9 cellular contexts compared by ENCODE assay signal in genomic region chr2:158998486-158999248, GRCh38. TPM values are rescaled to one million over a fixed set of nuclear protein-coding genes. Genes with fewer than 3 reads are reported as not detected.
DNase-seq lines count a peak whose midpoint lies in the region; ATAC-seq and TF ChIP-seq lines count a peak whose summit lies in the region.
"Had no signal": no experiment of that assay in that cellular context is flagged by ENCODE, and none has a peak within 500 bp of the region (broad histone marks: within the 10 kb centered on the region; RNA-seq: fewer than 3 reads in every experiment).

No MANE protein-coding gene starts in this region.

- no peak overlapping the region for H3K9ac ChIP-seq in PC-3 (ENCODE audit: low read length)

- CTCF ChIA-PET in PC-3 (lab: Charles Lee) = no interaction called here

- TF ChIP-seq CTCF in PC-3 (conservative IDR thresholded peaks at IDR 0.05; ENCODE audit: low read depth, low read length) (no peak), fibroblast of villous mesenchyme (IDR thresholded peaks at IDR 0.05; ENCODE audit: insufficient read depth, low read depth, low read length) (no peak), sigmoid colon (IDR thresholded peaks at IDR 0.05) (no peak), GM10266 (IDR thresholded peaks at IDR 0.05; ENCODE audit: control insufficient read depth, insufficient read depth, low read depth, missing control alignments) (no peak)

- ATAC-seq in PC-3 (peak; percentile 10; the same call in 1 of the 2 replicates), esophagus mucosa (no peak)

- intact Hi-C loops in PC-3 (cut with micrococcal nuclease) (no loop called here), sigmoid colon (cut with DNase I) (no loop called here)

- POLR2A ChIA-PET in PC-3 (lab: Charles Lee; ENCODE audit: unreplicated experiment) = interaction anchor here (0.5 kb wide), 1 partner anchor 93 kb away, joined by 3 read pairs; no protein-coding TSS in a partner anchor

- H3K9me2 ChIP-seq in PC-3 (replicated peaks; ENCODE audit: low read length) = no peaks in the 10 kb centered on the region

- WGBS in sigmoid colon, 2 donors = 80 to 82% methylated on average over 9 of the region's 9 CpGs

- no peak overlapping the region for H2AFZ ChIP-seq in PC-3 (ENCODE audit: low read length)

- no peak for TF ChIP-seq EP300 in sigmoid colon (IDR thresholded peaks at IDR 0.05)

- H4K20me1 ChIP-seq in PC-3 (ENCODE audit: low read length) = no peaks in the 10 kb centered on the region

- no TSS peak for BruUV-seq in PC-3 (replicated peaks; lab: Mats Ljungman, UMichigan)

- TF ChIP-seq POLR2A in sigmoid colon (IDR thresholded peaks at IDR 0.05) = no peak

- peak overlapping the region; percentile 30; the same call in 1 of the 2 replicates for H3K4me2 ChIP-seq in PC-3 (ENCODE audit: low read length)

- H3K27me3 ChIP-seq in PC-3 (ENCODE audit: low read length) (no peaks in the 10 kb centered on the region), sigmoid colon (no peaks in the 10 kb centered on the region)

- peaks cover 76% of the 10 kb centered on the region for H3K79me2 ChIP-seq in PC-3 (ENCODE audit: low read length)

- H3K27ac ChIP-seq in PC-3 (ENCODE audit: low read length) (0 out of 2 replicates have a peak overlapping the region, but pooled peaks have one; percentile 31), sigmoid colon (peak overlapping the region in 3 of 4 donors; percentile 11 to 33 (median 30))

- H3K4me1 ChIP-seq in PC-3 (ENCODE audit: insufficient read depth, low read length) = peaks cover 64% of the 10 kb centered on the region
- H3K4me1 ChIP-seq in sigmoid colon = peaks cover 0 to 56% (median 39%) of the 10 kb centered on the region in 4 donors

- H3F3A ChIP-seq in PC-3 (ENCODE audit: low read length, unreplicated experiment) = no peaks in the 10 kb centered on the region

- DNase-seq in DMS53 treated with DMSO at 0.1 percent for 48 hours (lab: John Stamatoyannopoulos, UW; ENCODE audit: unreplicated experiment) = peak; percentile 26
- no peak for DNase-seq in PC-3
- DNase-seq in fibroblast of villous mesenchyme (ENCODE audit: low read depth) = peak; percentile 22
- DNase-seq in sigmoid colon = no peak
- DNase-seq in DMS79 (lab: John Stamatoyannopoulos, UW) = no peak
- no peak for DNase-seq in DMS114 treated with DMSO at 0.1 percent for 48 hours (lab: John Stamatoyannopoulos, UW; ENCODE audit: unreplicated experiment)
- no peak for DNase-seq in GM10266 (ENCODE audit: extremely low spot score)
- DNase-seq: NCI-H1417 treated with DMSO at 0.1 percent for 48 hours had no signal

- no peak overlapping the region for H3K4me3 ChIP-seq in PC-3 (ENCODE audit: low read length)
- no peak overlapping the region for H3K4me3 ChIP-seq in fibroblast of villous mesenchyme (ENCODE audit: low read depth, low read length)
- H3K4me3 ChIP-seq in sigmoid colon = no peak overlapping the region

- H3K9me3 ChIP-seq in PC-3 (ENCODE audit: low read length) (no peaks in the 10 kb centered on the region), sigmoid colon (no peaks in the 10 kb centered on the region)

- H3K36me3 ChIP-seq in PC-3 (ENCODE audit: low read depth, low read length) (peaks cover 9% of the 10 kb centered on the region), sigmoid colon (no peaks in the 10 kb centered on the region)

RNA-seq across cellular contexts. Expression of gene TANC1, which starts 30.2 kb away (rescaled TPM):
- 17.6 and 18.7 TPM in 2 replicates for total RNA-seq in PC-3 (2014; rRNA removed)
- 49.9 and 74.7 TPM in 2 replicates for total RNA-seq in fibroblast of villous mesenchyme
- total RNA-seq in sigmoid colon = 10 to 100 TPM; 47.0 to 74.5 (median 56.9) TPM
- polyA plus RNA-seq in sigmoid colon = 10 to 100 TPM in 1 of 3 donors, 1 to 10 TPM in 2; 3.6 to 13.4 (median 5.3) TPM
- 23.8 TPM for total RNA-seq in esophagus mucosa

Comparison
In these comparisons a context has a peak if more than half of its experiments do, and no peak if none do; other contexts are left out.
1. DNase-seq: peak in DMS53 treated with DMSO at 0.1 percent for 48 hours (single experiment) and fibroblast of villous mesenchyme (single experiment); none in PC-3 (single experiment), sigmoid colon (single experiment), DMS79 (single experiment), DMS114 treated with DMSO at 0.1 percent for 48 hours (single experiment) and GM10266 (single experiment).